9 cellular contexts compared by ENCODE assay signal in genomic region chr19:16051254-16052025, GRCh38. TPM values are rescaled to one million over a fixed set of nuclear protein-coding genes. Genes with fewer than 3 reads are reported as not detected.
DNase-seq lines count a peak whose midpoint lies in the region; ATAC-seq and TF ChIP-seq lines count a peak whose summit lies in the region.
"Had no signal": no experiment of that assay in that cellular context is flagged by ENCODE, and none has a peak within 500 bp of the region (broad histone marks: within the 10 kb centered on the region; RNA-seq: fewer than 3 reads in every experiment).

No MANE protein-coding gene starts in this region.

- peaks cover 7% of the 10 kb centered on the region for H3K9me3 Mint-ChIP-seq in activated CD8-positive, alpha-beta memory T cell treated with anti-CD3 and anti-CD28 coated beads, Interleukin-2, amount 10 ng/mL, durations not matched to agents 7 days and 5 days (ENCODE audit: low read depth)

- CTCF ChIA-PET in activated CD8-positive, alpha-beta memory T cell treated with anti-CD3 and anti-CD28 coated beads, Interleukin-2, amount 10 ng/mL, durations not matched to agents 7 days and 5 days (lab: Charles Lee), result interaction anchor here (0.9 to 2.5 kb wide), 7 partner anchors 10 to 134 kb away, joined by 3 to 14 read pairs (median 3); partner anchors contain the start of gene FAM32A

- no peak overlapping the region for H3K4me3 ChIP-seq in prostate gland

- intact Hi-C loops in prostate gland (cut with DNase I), result no loop called here

- WGBS in prostate gland, result 43% methylated on average over 11 of the region's 11 CpGs

- H3K4me3 Mint-ChIP-seq in activated CD8-positive, alpha-beta memory T cell treated with anti-CD3 and anti-CD28 coated beads, Interleukin-2, amount 10 ng/mL, durations not matched to agents 7 days and 5 days, result no peak overlapping the region
- H3K4me3 Mint-ChIP-seq: mesothelial cell of epicardium had no signal

- no peaks in the 10 kb centered on the region for H3K36me3 ChIP-seq in prostate gland

- H3K27me3 Mint-ChIP-seq in activated CD8-positive, alpha-beta memory T cell treated with anti-CD3 and anti-CD28 coated beads, Interleukin-2, amount 10 ng/mL, durations not matched to agents 7 days and 5 days, result peaks cover 13% of the 10 kb centered on the region

- peaks cover 7% of the 10 kb centered on the region for H3K36me3 Mint-ChIP-seq in activated CD8-positive, alpha-beta memory T cell treated with anti-CD3 and anti-CD28 coated beads, Interleukin-2, amount 10 ng/mL, durations not matched to agents 7 days and 5 days
- H3K36me3 Mint-ChIP-seq: mesothelial cell of epicardium had no signal

- H3K27ac ChIP-seq in prostate gland, result no peak overlapping the region

- no peaks in the 10 kb centered on the region for H3K9me3 ChIP-seq in prostate gland

- ATAC-seq in activated CD8-positive, alpha-beta memory T cell treated with anti-CD3 and anti-CD28 coated beads, Interleukin-2, amount 10 ng/mL, durations not matched to agents 7 days and 5 days, result peak; percentile 97
- ATAC-seq in GM19397 (IDR thresholded peaks at IDR 0.05; ENCODE audit: unreplicated experiment) (no peak), GM18505 (IDR thresholded peaks at IDR 0.05; ENCODE audit: unreplicated experiment) (no peak)

- no peaks in the 10 kb centered on the region for H3K4me1 ChIP-seq in prostate gland (replicated peaks)

- H3K27me3 ChIP-seq in prostate gland (replicated peaks; ENCODE audit: insufficient read depth), result no peaks in the 10 kb centered on the region

- no peak for TF ChIP-seq CTCF in prostate gland (IDR thresholded peaks at IDR 0.05)

- H3K4me1 Mint-ChIP-seq in activated CD8-positive, alpha-beta memory T cell treated with anti-CD3 and anti-CD28 coated beads, Interleukin-2, amount 10 ng/mL, durations not matched to agents 7 days and 5 days, result peaks cover 11% of the 10 kb centered on the region
- H3K4me1 Mint-ChIP-seq: mesothelial cell of epicardium had no signal

- TF ChIP-seq POLR2A in GM18505 (IDR thresholded peaks at IDR 0.05; ENCODE audit: borderline replicate concordance, extremely low read depth, insufficient read depth, insufficient read length) (no peak), prostate gland (IDR thresholded peaks at IDR 0.05) (no peak)

- DNase-seq in activated CD8-positive, alpha-beta memory T cell treated with anti-CD3 and anti-CD28 coated beads, Interleukin-2, amount 10 ng/mL, durations not matched to agents 7 days and 5 days, result peak; percentile 72
- no peak for DNase-seq in activated CD8-positive, alpha-beta memory T cell treated with anti-CD3 and anti-CD28 coated beads, Interleukin-2, amount 50 U/mL, for 4 hours
- DNase-seq in RPMI8226 (peak; percentile 28), pons (ENCODE audit: low spot score) (peak; percentile 39), prostate gland (ENCODE audit: low spot score) (no peak)
- DNase-seq in central memory CD4-positive, alpha-beta T cell, result peak; percentile 59

- no peak overlapping the region for H3K27ac Mint-ChIP-seq in activated CD8-positive, alpha-beta memory T cell treated with anti-CD3 and anti-CD28 coated beads, Interleukin-2, amount 10 ng/mL, durations not matched to agents 7 days and 5 days
- H3K27ac Mint-ChIP-seq: mesothelial cell of epicardium had no signal

RNA-seq across cellular contexts. Expression of gene TPM4, which starts 24.9 kb away (rescaled TPM):
- total RNA-seq in activated CD8-positive, alpha-beta memory T cell treated with anti-CD3 and anti-CD28 coated beads, Interleukin-2, amount 10 ng/mL, durations not matched to agents 7 days and 5 days, result 100 to 1,000 TPM; 491 to 493 TPM
- total RNA-seq in prostate gland, result 100 to 1,000 TPM; 379 TPM

Comparison
In these comparisons a context has a peak if more than half of its experiments do, and no peak if none do; other contexts are left out.
1. DNase-seq: peak in activated CD8-positive, alpha-beta memory T cell treated with anti-CD3 and anti-CD28 coated beads, Interleukin-2, amount 10 ng/mL, durations not matched to agents 7 days and 5 days (single experiment), RPMI8226 (single experiment), central memory CD4-positive, alpha-beta T cell (single experiment) and pons (single experiment); none in activated CD8-positive, alpha-beta memory T cell treated with anti-CD3 and anti-CD28 coated beads, Interleukin-2, amount 50 U/mL, for 4 hours (single experiment) and prostate gland (single experiment).